Comparison of ENCODE assay signal across 1 cellular context in the genomic region with DNA sequence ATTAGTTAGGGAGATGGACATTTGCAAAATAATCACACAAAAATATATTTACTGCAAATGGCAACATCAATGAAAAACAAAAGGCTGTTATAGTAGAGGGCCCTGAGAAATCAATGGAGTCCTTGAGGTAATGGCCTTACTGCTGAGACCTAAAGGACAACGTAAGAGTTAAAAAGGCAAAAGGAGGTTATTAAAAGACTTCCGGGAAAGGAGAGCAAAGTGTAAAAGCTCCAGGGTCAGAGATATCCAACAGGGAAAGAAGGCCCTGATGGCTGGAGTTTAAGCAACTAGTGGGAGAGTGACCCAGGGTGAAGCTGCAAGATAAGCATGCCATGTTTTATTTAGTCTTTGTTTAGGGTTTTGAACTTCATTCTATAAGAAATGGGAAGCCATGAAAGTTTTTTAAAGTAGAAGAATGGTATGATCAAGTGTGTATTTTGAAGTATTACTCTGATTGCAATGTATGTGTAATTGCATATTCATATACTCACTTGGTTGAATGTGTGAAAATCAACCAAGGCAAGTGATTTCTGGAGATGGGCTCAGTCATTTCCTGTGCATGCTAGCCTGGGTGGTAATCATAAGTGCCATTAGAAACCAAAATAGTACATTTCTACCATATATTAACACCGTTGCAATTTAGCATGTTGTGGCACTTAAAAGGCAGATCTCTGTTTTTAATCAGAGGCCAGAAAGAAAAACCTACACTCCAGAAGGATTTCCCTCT.
TF ChIP-seq lines count a peak whose summit lies in the region.

No MANE protein-coding gene starts in this region.

TF ChIP-seq in GM12878, 131 proteins besides CTCF, POLR2A, EP300 and RAD21:
- TF ChIP-seq KLF5 (IDR thresholded peaks at IDR 0.05; ENCODE audit: partially characterized antibody), result no peak
- TF ChIP-seq BCL11A (IDR thresholded peaks at IDR 0.05; ENCODE audit: low read depth, low read length), result no peak
- no peak for TF ChIP-seq SREBF1 (IDR thresholded peaks at IDR 0.05; ENCODE audit: low read length)
- no peak for TF ChIP-seq ZZZ3 (IDR thresholded peaks at IDR 0.05; ENCODE audit: control insufficient read depth, insufficient read length, low read depth)
- TF ChIP-seq KDM1A (IDR thresholded peaks at IDR 0.05; ENCODE audit: borderline replicate concordance), result no peak
- TF ChIP-seq IKZF2 (IDR thresholded peaks at IDR 0.05), result no peak
TF ChIP-seq in GM12878: peak in this region for 0.
